9 cellular contexts compared by ENCODE assay signal in the genomic region with DNA sequence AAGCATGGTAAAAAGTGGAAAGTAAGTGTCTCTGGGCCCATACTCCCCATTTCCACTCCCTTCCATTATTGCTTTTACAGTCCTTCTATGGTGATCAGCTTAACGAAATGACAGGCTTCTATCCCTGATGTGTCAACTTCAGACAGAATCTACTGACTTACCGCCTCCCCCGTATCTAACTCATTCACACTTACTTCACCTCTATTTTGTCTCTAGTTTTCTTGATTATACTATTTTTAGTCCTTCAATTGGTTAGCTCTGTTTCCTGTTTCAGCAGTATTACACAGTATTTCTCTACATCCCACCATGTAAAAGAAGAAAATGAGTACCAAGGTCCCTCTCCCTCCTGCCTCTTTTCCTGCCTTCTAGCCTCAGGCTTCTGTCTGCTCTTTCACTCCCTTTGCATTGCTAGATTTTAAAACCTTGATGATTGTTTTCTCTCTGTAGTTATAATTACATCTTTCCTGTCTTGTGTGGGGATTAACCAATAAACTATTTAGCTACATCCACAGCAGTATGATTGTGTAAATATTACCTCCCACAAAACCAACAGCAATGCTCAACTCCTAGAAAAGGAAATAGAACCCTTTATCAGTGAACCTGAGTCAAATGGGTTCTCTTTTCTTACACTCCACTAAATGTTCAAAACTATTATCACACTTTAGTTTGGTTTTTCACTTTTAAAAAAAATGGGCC. TPM values are rescaled to one million over a fixed set of nuclear protein-coding genes. Genes with fewer than 3 reads are reported as not detected.
DNase-seq lines count a peak whose midpoint lies in the region; ATAC-seq and TF ChIP-seq lines count a peak whose summit lies in the region.
"Had no signal": no experiment of that assay in that cellular context is flagged by ENCODE, and none has a peak within 500 bp of the region (broad histone marks: within the 10 kb centered on the region; RNA-seq: fewer than 3 reads in every experiment).

No MANE protein-coding gene starts in this region.

- H3K36me3 ChIP-seq in gastroesophageal sphincter (peaks cover 0 to 4% of the 10 kb centered on the region in 2 donors), MG63 (no peaks in the 10 kb centered on the region)

- TF ChIP-seq EP300 in gastroesophageal sphincter (IDR thresholded peaks at IDR 0.05), result no peak

- no peaks in the 10 kb centered on the region for H3K27me3 ChIP-seq in dorsolateral prefrontal cortex
- H3K27me3 ChIP-seq in gastroesophageal sphincter, result no peaks in the 10 kb centered on the region
- H3K27me3 ChIP-seq in MG63, result no peaks in the 10 kb centered on the region

- H3K27ac ChIP-seq in dorsolateral prefrontal cortex, result peak overlapping the region in 57 of 59 donors; percentile 26 to 89 (median 78)
- peak overlapping the region in 2 of 4 donors; percentile 7 to 26 for H3K27ac ChIP-seq in gastroesophageal sphincter

- TF ChIP-seq POLR2A in gastroesophageal sphincter (IDR thresholded peaks at IDR 0.05), result no peak

- no peaks in the 10 kb centered on the region for H3K27me3 Mint-ChIP-seq in activated T-cell treated with anti-CD3 and anti-CD28 coated beads, Interleukin-2, amount 50 U/mL, for 72 hours (ENCODE audit: low read depth)
- H3K27me3 Mint-ChIP-seq in stimulated activated naive CD8-positive, alpha-beta T cell treated with anti-CD3 and anti-CD28 coated beads, Interleukin-15, amount 100 ng/mL, for 72 hours, result no peaks in the 10 kb centered on the region

- H3K27ac Mint-ChIP-seq in activated T-cell treated with anti-CD3 and anti-CD28 coated beads, Interleukin-2, amount 50 U/mL, for 72 hours, result peak overlapping the region; percentile 94
- peak overlapping the region; percentile 85 to 94 for H3K27ac Mint-ChIP-seq in stimulated activated naive CD8-positive, alpha-beta T cell treated with anti-CD3 and anti-CD28 coated beads, Interleukin-15, amount 100 ng/mL, for 72 hours

- TF ChIP-seq CTCF in dorsolateral prefrontal cortex (IDR thresholded peaks at IDR 0.05 in 54 of 56, conservative IDR thresholded peaks at IDR 0.05 in 2 of 56; ENCODE audit: low read depth in 1 of 56, partially characterized antibody in 56 of 56), result no peak
- TF ChIP-seq CTCF in gastroesophageal sphincter (IDR thresholded peaks at IDR 0.05), result no peak

- H3K4me1 ChIP-seq in gastroesophageal sphincter, result peaks cover 8 to 81% (median 30%) of the 10 kb centered on the region in 3 donors

- no peaks in the 10 kb centered on the region for H3K9me3 ChIP-seq in gastroesophageal sphincter
- H3K9me3 ChIP-seq in MG63, result no peaks in the 10 kb centered on the region

- peak; percentile 86 to 91 for ATAC-seq in activated T-cell treated with anti-CD3 and anti-CD28 coated beads, Interleukin-2, amount 50 U/mL, for 72 hours (replicated peaks in 1 of 2)
- peak; percentile 90 for ATAC-seq in stimulated activated naive CD8-positive, alpha-beta T cell treated with anti-CD3 and anti-CD28 coated beads, Interleukin-15, amount 100 ng/mL, for 72 hours
- ATAC-seq in gastroesophageal sphincter (no peak), GM18519 (IDR thresholded peaks at IDR 0.05; ENCODE audit: low FRiP score, unreplicated experiment) (no peak)

- H3K36me3 Mint-ChIP-seq in activated T-cell treated with anti-CD3 and anti-CD28 coated beads, Interleukin-2, amount 50 U/mL, for 72 hours (ENCODE audit: insufficient read depth in 2 of 2), result no peaks in the 10 kb centered on the region

- H3K4me3 ChIP-seq in dorsolateral prefrontal cortex, result peak overlapping the region in 2 of 59 donors; percentile 15 to 23
- no peak overlapping the region for H3K4me3 ChIP-seq in gastroesophageal sphincter
- H3K4me3 ChIP-seq in MG63, result no peak overlapping the region

- intact Hi-C loops in dorsolateral prefrontal cortex (cut with DNase I), result loop anchor here (5.0 to 10.0 kb wide), 5 partner anchors 63 to 239 kb away; no protein-coding TSS in a partner anchor

- H3K9me3 Mint-ChIP-seq in activated T-cell treated with anti-CD3 and anti-CD28 coated beads, Interleukin-2, amount 50 U/mL, for 72 hours, result no peaks in the 10 kb centered on the region
- no peaks in the 10 kb centered on the region for H3K9me3 Mint-ChIP-seq in stimulated activated naive CD8-positive, alpha-beta T cell treated with anti-CD3 and anti-CD28 coated beads, Interleukin-15, amount 100 ng/mL, for 72 hours

- DNase-seq in activated T-cell treated with anti-CD3 and anti-CD28 coated beads, Interleukin-2, amount 50 U/mL, for 72 hours, result peak in 1 of 2 donors; percentile 13
- DNase-seq in activated T-cell treated with anti-CD3 and anti-CD28 coated beads, Interleukin-2, amount 50 U/mL, for 1 hour, result no peak
- DNase-seq in NCI-H748 treated with DMSO at 0.1 percent for 48 hours (lab: John Stamatoyannopoulos, UW) (peak; percentile 21), dorsolateral prefrontal cortex (no peak), MG63 (no peak)
- DNase-seq in stimulated activated naive CD8-positive, alpha-beta T cell treated with anti-CD3 and anti-CD28 coated beads, Interleukin-15, amount 100 ng/mL, for 72 hours, result peak in 1 of 2 donors; percentile 14
- DNase-seq: GOT3 had no signal

- 74 to 100% methylated on average over 3 of the region's 3 CpGs for WGBS in gastroesophageal sphincter (ENCODE audit: low coverage in 1 of 2), 2 donors

- H3K4me3 Mint-ChIP-seq in activated T-cell treated with anti-CD3 and anti-CD28 coated beads, Interleukin-2, amount 50 U/mL, for 72 hours, result peak overlapping the region; percentile 46 to 69
- peak overlapping the region; percentile 37 to 65 for H3K4me3 Mint-ChIP-seq in stimulated activated naive CD8-positive, alpha-beta T cell treated with anti-CD3 and anti-CD28 coated beads, Interleukin-15, amount 100 ng/mL, for 72 hours

- peaks cover 64% of the 10 kb centered on the region for H3K4me1 Mint-ChIP-seq in activated T-cell treated with anti-CD3 and anti-CD28 coated beads, Interleukin-2, amount 50 U/mL, for 72 hours (ENCODE audit: low read depth)
- H3K4me1 Mint-ChIP-seq in stimulated activated naive CD8-positive, alpha-beta T cell treated with anti-CD3 and anti-CD28 coated beads, Interleukin-15, amount 100 ng/mL, for 72 hours, result peaks cover 69% of the 10 kb centered on the region

RNA-seq across cellular contexts. Expression of a gene that starts 53.4 kb away (rescaled TPM):
- total RNA-seq in activated T-cell treated with anti-CD3 and anti-CD28 coated beads, Interleukin-2, amount 50 U/mL, for 72 hours, result 10 to 100 TPM; 22.3 to 22.7 TPM
- total RNA-seq in dorsolateral prefrontal cortex (100 to 1,000 TPM; 111 to 197 (median 146) TPM), gastroesophageal sphincter (10 to 100 TPM; 57.6 to 86.4 (median 70.8) TPM)
- 13.2 and 20.2 TPM in 2 replicates for total RNA-seq in MG63 (2014; rRNA removed; shearing (Covaris generic); ENCODE audit: low replicate concordance)

Comparison
In these comparisons a context has a peak if more than half of its experiments do, and no peak if none do; other contexts are left out.
1. ATAC-seq: peak in activated T-cell treated with anti-CD3 and anti-CD28 coated beads, Interleukin-2, amount 50 U/mL, for 72 hours (2 of 2) and stimulated activated naive CD8-positive, alpha-beta T cell treated with anti-CD3 and anti-CD28 coated beads, Interleukin-15, amount 100 ng/mL, for 72 hours (single experiment); none in gastroesophageal sphincter (single experiment) and GM18519 (single experiment).